ENCODE assay signal across 8 cellular contexts in the genomic region with DNA sequence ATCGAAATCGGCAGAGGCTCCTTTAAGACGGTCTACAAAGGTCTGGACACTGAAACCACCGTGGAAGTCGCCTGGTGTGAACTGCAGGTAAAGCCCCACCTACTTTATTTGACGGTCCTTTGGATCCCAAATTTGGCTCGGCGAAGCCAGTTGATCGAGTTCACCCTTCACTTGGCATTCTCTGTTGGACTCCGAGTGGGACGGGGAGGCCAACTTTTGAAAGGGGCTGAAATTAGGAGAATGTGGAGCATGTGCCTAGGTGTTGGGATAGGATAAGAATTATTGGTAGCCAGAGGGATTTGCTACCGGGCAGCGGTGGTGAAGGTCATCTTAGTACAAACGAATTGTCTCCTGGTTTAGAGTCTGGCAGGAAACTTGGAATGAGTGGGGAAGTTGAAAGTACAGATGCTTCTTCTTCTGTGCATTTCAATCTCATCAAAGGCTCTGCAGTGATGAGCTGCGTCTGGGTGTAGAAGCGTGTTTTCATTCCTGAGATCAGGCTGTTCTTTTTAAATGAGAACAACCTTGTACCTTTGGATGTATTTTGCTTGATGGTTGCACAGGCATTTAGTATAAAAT. TPM values are rescaled to one million over a fixed set of nuclear protein-coding genes. Genes with fewer than 3 reads are reported as not detected.
A peak's percentile ranks its signal among the peaks of the same experiment; 100 is the strongest.
DNase-seq lines count a peak whose midpoint lies in the region; ATAC-seq, FAIRE-seq and TF ChIP-seq lines count a peak whose summit lies in the region.

No MANE protein-coding gene starts in this region.

- POLR2A ChIA-PET in endothelial cell of umbilical vein (lab: Charles Lee), result no interaction called here

- no peaks in the 10 kb centered on the region for H3K36me3 ChIP-seq in endothelial cell of umbilical vein (ENCODE audit: control insufficient read depth in 2 of 2, extremely low read depth in 1 of 2, insufficient read depth in 2 of 2, low read length in 2 of 2)

- DNase-seq in activated T-cell treated with anti-CD3 and anti-CD28 coated beads, Interleukin-2, amount 50 U/mL, for 24 hours, result no peak
- DNase-seq in activated T-cell treated with anti-CD3 and anti-CD28 coated beads for 4 hours (no peak), endothelial cell of umbilical vein (ENCODE audit: low read depth, low spot score) (peak; percentile 37), natural killer cell (peak; percentile 15), NCI-H2107 (lab: John Stamatoyannopoulos, UW) (no peak), RPMI8226 (no peak)

- no peaks in the 10 kb centered on the region for H3K27me3 ChIP-seq in endothelial cell of umbilical vein (ENCODE audit: control insufficient read depth in 2 of 2, insufficient read depth in 2 of 2, low read length in 2 of 2)

- peak overlapping the region; percentile 94 for H3K9ac ChIP-seq in endothelial cell of umbilical vein (replicated peaks; ENCODE audit: extremely low read depth, insufficient read depth, low read length)

- FAIRE-seq in endothelial cell of umbilical vein (lab: Jason Lieb, UNC), result no peak

- H3K9me1 ChIP-seq in endothelial cell of umbilical vein (replicated peaks; ENCODE audit: control insufficient read depth, extremely low read depth, insufficient read depth, low read length), result no peaks in the 10 kb centered on the region

- BruUV-seq in endothelial cell of umbilical vein (replicated peaks; lab: Mats Ljungman, UMichigan), result TSS peak; percentile 9

- peak overlapping the region; percentile 94 for H3K4me3 Mint-ChIP-seq in activated T-cell treated with anti-CD3 and anti-CD28 coated beads, Interleukin-2, amount 50 U/mL, for 24 hours
- peak overlapping the region; percentile 96 for H3K4me3 Mint-ChIP-seq in natural killer cell

- CTCF ChIA-PET in endothelial cell of umbilical vein (lab: Charles Lee), result interaction anchor here (0.8 to 6.4 kb wide), 22 partner anchors 22 to 829 kb away, joined by 3 to 182 read pairs (median 5); a partner anchor contains a TSS

- H3K9me3 ChIP-seq in endothelial cell of umbilical vein (replicated peaks; ENCODE audit: control insufficient read depth, insufficient read depth, low read length), result no peaks in the 10 kb centered on the region

- H3K9me3 Mint-ChIP-seq in activated T-cell treated with anti-CD3 and anti-CD28 coated beads, Interleukin-2, amount 50 U/mL, for 24 hours, result no peaks in the 10 kb centered on the region
- no peaks in the 10 kb centered on the region for H3K9me3 Mint-ChIP-seq in natural killer cell

- ATAC-seq in natural killer cell, result no peak
- ATAC-seq in GM18861 (IDR thresholded peaks at IDR 0.05; ENCODE audit: unreplicated experiment), result no peak

- H2AFZ ChIP-seq in endothelial cell of umbilical vein (ENCODE audit: low read depth, low read length), result no peak overlapping the region

- TF ChIP-seq CTCF in endothelial cell of umbilical vein (IDR thresholded peaks at IDR 0.05; ENCODE audit: extremely low read depth in 1 of 2, insufficient read depth in 1 of 2, low read depth in 1 of 2, low read length in 2 of 2) (no peak), natural killer cell (IDR thresholded peaks at IDR 0.05) (no peak)

- intact Hi-C loops in endothelial cell of umbilical vein (cut with micrococcal nuclease) (loop anchor here (10.0 kb wide), 1 partner anchor 830 kb away; no protein-coding TSS in a partner anchor), natural killer cell (cut with micrococcal nuclease) (loop anchor here (2.0 to 5.0 kb wide), 5 partner anchors 58 to 838 kb away; a partner anchor contains a TSS)

- peaks cover 46% of the 10 kb centered on the region for H3K36me3 Mint-ChIP-seq in activated T-cell treated with anti-CD3 and anti-CD28 coated beads, Interleukin-2, amount 50 U/mL, for 24 hours (ENCODE audit: low read depth)
- no peaks in the 10 kb centered on the region for H3K36me3 Mint-ChIP-seq in natural killer cell

- peak overlapping the region; percentile 97 for H3K27ac Mint-ChIP-seq in activated T-cell treated with anti-CD3 and anti-CD28 coated beads, Interleukin-2, amount 50 U/mL, for 24 hours
- peak overlapping the region in 1 of 2 donors; percentile 84 for H3K27ac Mint-ChIP-seq in natural killer cell

- peaks cover 62% of the 10 kb centered on the region for H3K79me2 ChIP-seq in endothelial cell of umbilical vein (ENCODE audit: control insufficient read depth, insufficient read depth, low read length)

- peak overlapping the region; percentile 99 for H3K4me2 ChIP-seq in endothelial cell of umbilical vein (ENCODE audit: insufficient read depth, low read length)

- dilution Hi-C loops in endothelial cell of umbilical vein (cut with MboI; ENCODE audit: extremely low pct_ligation_motif_present, low sequenced_read_pairs), result no loop called here

- no peaks in the 10 kb centered on the region for H3K27me3 Mint-ChIP-seq in activated T-cell treated with anti-CD3 and anti-CD28 coated beads, Interleukin-2, amount 50 U/mL, for 24 hours
- H3K27me3 Mint-ChIP-seq in natural killer cell (ENCODE audit: low read depth in 2 of 2), result no peaks in the 10 kb centered on the region

- H4K20me1 ChIP-seq in endothelial cell of umbilical vein (replicated peaks; ENCODE audit: control insufficient read depth, extremely low read depth, insufficient read depth, low read length), result peaks cover 18% of the 10 kb centered on the region

- H3K4me1 ChIP-seq in endothelial cell of umbilical vein (ENCODE audit: control insufficient read depth, extremely low read depth, insufficient read depth, low read length), result peaks cover 33% of the 10 kb centered on the region

- peak overlapping the region; percentile 81 for H3K27ac ChIP-seq in endothelial cell of umbilical vein (ENCODE audit: insufficient read depth, low read depth, low read length)

- peak overlapping the region; percentile 84 to 96 (median 96) for H3K4me3 ChIP-seq in endothelial cell of umbilical vein (replicated peaks in 1 of 3; ENCODE audit: insufficient read depth in 1 of 3, low read depth in 1 of 3, low read length in 3 of 3)

- TF ChIP-seq POLR2A in Raji (IDR thresholded peaks at IDR 0.05; ENCODE audit: insufficient read depth, low read depth, low read length) (0 out of 2 replicates have a peak, but pooled peaks have one; percentile 9), endothelial cell of umbilical vein (IDR thresholded peaks at IDR 0.05; ENCODE audit: low read depth, low read length) (no peak)

- peaks cover 36% of the 10 kb centered on the region for H3K4me1 Mint-ChIP-seq in activated T-cell treated with anti-CD3 and anti-CD28 coated beads, Interleukin-2, amount 50 U/mL, for 24 hours (ENCODE audit: low read depth)
- H3K4me1 Mint-ChIP-seq in natural killer cell, result peaks cover 41 to 46% of the 10 kb centered on the region in 2 donors

TF ChIP-seq in endothelial cell of umbilical vein, 7 proteins besides CTCF, POLR2A, EP300 and RAD21:
- no peak for TF ChIP-seq GATA2 (IDR thresholded peaks at IDR 0.05; ENCODE audit: insufficient read depth, insufficient read length, low read depth, low read length)
- TF ChIP-seq, protein P1, sequence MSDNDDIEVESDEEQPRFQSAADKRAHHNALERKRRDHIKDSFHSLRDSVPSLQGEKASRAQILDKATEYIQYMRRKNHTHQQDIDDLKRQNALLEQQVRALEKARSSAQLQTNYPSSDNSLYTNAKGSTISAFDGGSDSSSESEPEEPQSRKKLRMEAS (IDR thresholded peaks at IDR 0.05; ENCODE audit: insufficient read depth, insufficient read length), result no peak
- no peak for TF ChIP-seq EZH2 (IDR thresholded peaks at IDR 0.05; ENCODE audit: borderline replicate concordance, low read depth, low read length, severe bottlenecking)
- TF ChIP-seq POLR2AphosphoS5 (IDR thresholded peaks at IDR 0.05; ENCODE audit: insufficient read depth, low read depth, low read length), result no peak
- TF ChIP-seq FOS (IDR thresholded peaks at IDR 0.05; ENCODE audit: borderline replicate concordance, insufficient read depth, low read length), result no peak
- no peak for TF ChIP-seq JUN (IDR thresholded peaks at IDR 0.05; ENCODE audit: borderline replicate concordance, insufficient read depth, insufficient read length, low read depth)
- TF ChIP-seq MYC (IDR thresholded peaks at IDR 0.05; ENCODE audit: low read depth, low read length), result no peak

RNA-seq across cellular contexts. Expression of a gene that starts 1.9 kb away (rescaled TPM):
- total RNA-seq in endothelial cell of umbilical vein (104 and 108 TPM in 2 replicates), natural killer cell (100 to 1,000 TPM; 177 to 203 (median 192) TPM)
- 43.7 and 46.3 TPM in 2 replicates for polyA plus RNA-seq in endothelial cell of umbilical vein
- polyA plus RNA-seq in endothelial cell of umbilical vein (2011; cell fraction: cytosol; rRNA removed), result 45.3 and 50.4 TPM in 2 replicates
- polyA plus RNA-seq in endothelial cell of umbilical vein (2011; cell fraction: nucleus; rRNA removed), result 96.2 and 115 TPM in 2 replicates
- polyA plus RNA-seq in endothelial cell of umbilical vein (2012), result 75.2 and 89.1 TPM in 2 replicates
- polyA minus RNA-seq in endothelial cell of umbilical vein, result 243 and 259 TPM in 2 replicates
- 201 TPM for polyA minus RNA-seq in endothelial cell of umbilical vein (2011; cell fraction: cytosol; rRNA and poly(A)+ RNA removed)
- 287 and 385 TPM in 2 replicates for polyA minus RNA-seq in endothelial cell of umbilical vein (2011; cell fraction: nucleus; rRNA and poly(A)+ RNA removed)

Comparison
In these comparisons a context has a peak if more than half of its experiments do, and no peak if none do; other contexts are left out.
1. DNase-seq: peak in endothelial cell of umbilical vein (single experiment) and natural killer cell (single experiment); none in activated T-cell treated with anti-CD3 and anti-CD28 coated beads, Interleukin-2, amount 50 U/mL, for 24 hours (single experiment), activated T-cell treated with anti-CD3 and anti-CD28 coated beads for 4 hours (single experiment), NCI-H2107 (single experiment) and RPMI8226 (single experiment).